Comparison of ENCODE assay signal across 1 cellular context in genomic region chr19:49403404-49404187, GRCh38.
TF ChIP-seq lines count a peak whose summit lies in the region.

No MANE protein-coding gene starts in this region.

TF ChIP-seq in HepG2, 621 proteins besides CTCF, POLR2A, EP300 and RAD21:
- TF ChIP-seq ZNF770 (CRISPR knock-in tag; IDR thresholded peaks at IDR 0.05) = no peak
- TF ChIP-seq ZBTB21 (CRISPR knock-in tag; IDR thresholded peaks at IDR 0.05) = no peak
- no peak for TF ChIP-seq GATAD2A (CRISPR knock-in tag; IDR thresholded peaks at IDR 0.05)
- TF ChIP-seq ZNF251 (CRISPR knock-in tag; IDR thresholded peaks at IDR 0.05) = no peak
- no peak for TF ChIP-seq REXO4 (CRISPR knock-in tag; IDR thresholded peaks at IDR 0.05; ENCODE audit: borderline replicate concordance)
- TF ChIP-seq ZNF562 (CRISPR knock-in tag; IDR thresholded peaks at IDR 0.05; ENCODE audit: borderline replicate concordance) = no peak
- no peak for TF ChIP-seq NR2F2 (IDR thresholded peaks at IDR 0.05; ENCODE audit: borderline replicate concordance, low read depth)
- TF ChIP-seq AKAP8 (CRISPR knock-in tag; IDR thresholded peaks at IDR 0.05) = no peak
- TF ChIP-seq FOXK2 (IDR thresholded peaks at IDR 0.05) = no peak
- no peak for TF ChIP-seq ZSCAN25 (CRISPR knock-in tag; IDR thresholded peaks at IDR 0.05)
- TF ChIP-seq ZNF550 (CRISPR knock-in tag; IDR thresholded peaks at IDR 0.05; ENCODE audit: borderline replicate concordance) = no peak
- no peak for TF ChIP-seq RFXAP (CRISPR knock-in tag; IDR thresholded peaks at IDR 0.05; ENCODE audit: borderline replicate concordance)
- no peak for TF ChIP-seq ZBTB26 (CRISPR knock-in tag; IDR thresholded peaks at IDR 0.05; ENCODE audit: borderline replicate concordance)
